ENCODE assay signal across 8 cellular contexts in genomic region chr3:48186993-48187578, GRCh38. TPM values are rescaled to one million over a fixed set of nuclear protein-coding genes. Genes with fewer than 3 reads are reported as not detected.
DNase-seq lines count a peak whose midpoint lies in the region; ATAC-seq and TF ChIP-seq lines count a peak whose summit lies in the region.

No MANE protein-coding gene starts in this region.

- no peak for DNase-seq in heart left ventricle
- no peak for DNase-seq in left cardiac atrium
- no peak for DNase-seq in astrocyte of the cerebellum (ENCODE audit: low read depth)
- no peak for DNase-seq in lower lobe of right lung
- no peak for DNase-seq in vagina (ENCODE audit: extremely low spot score in 2 of 2)
- no peak for DNase-seq in GM19238 (ENCODE audit: insufficient read length, low spot score)

- H3K4me3 ChIP-seq in heart left ventricle (peak overlapping the region; percentile 54 to 86 (median 72)), astrocyte of the cerebellum (ENCODE audit: low read depth, low read length) (peak overlapping the region; percentile 79), lower lobe of right lung (peak overlapping the region; percentile 96), vagina (peak overlapping the region; percentile 64 to 67)

- ATAC-seq in heart left ventricle (no peak), left cardiac atrium (no peak), lower lobe of right lung (no peak), GM19463 (IDR thresholded peaks at IDR 0.05; ENCODE audit: unreplicated experiment) (no peak), GM19351 (IDR thresholded peaks at IDR 0.05; ENCODE audit: unreplicated experiment) (no peak)

- intact Hi-C loops in heart left ventricle (cut with DNase I) (no loop called here), left cardiac atrium (cut with DNase I) (no loop called here), lower lobe of right lung (cut with DNase I) (no loop called here), vagina (cut with DNase I) (no loop called here)

- in situ Hi-C loops in astrocyte of the cerebellum (cut with HindIII; ENCODE audit: low sequenced_read_pairs) = no loop called here

- 21 to 31% (median 24%) methylated on average over 14 of the region's 14 CpGs for WGBS in heart left ventricle, 4 donors

- H3K27ac ChIP-seq in heart left ventricle = peak overlapping the region in 2 of 12 donors; percentile 46 to 71
- H3K27ac ChIP-seq in lower lobe of right lung = no peak overlapping the region
- H3K27ac ChIP-seq in vagina = peak overlapping the region; percentile 53

- TF ChIP-seq CTCF in heart left ventricle (IDR thresholded peaks at IDR 0.05) = no peak
- no peak for TF ChIP-seq CTCF in astrocyte of the cerebellum (IDR thresholded peaks at IDR 0.05; ENCODE audit: low read depth, low read length, missing control alignments)
- TF ChIP-seq CTCF in lower lobe of right lung (IDR thresholded peaks at IDR 0.05) = no peak
- no peak for TF ChIP-seq CTCF in vagina (IDR thresholded peaks at IDR 0.05)

- H3K4me1 ChIP-seq in heart left ventricle (peaks cover 0 to 15% (median 9%) of the 10 kb centered on the region in 12 donors), lower lobe of right lung (peaks cover 14% of the 10 kb centered on the region), vagina (peaks cover 18% of the 10 kb centered on the region)

- H3K9me3 ChIP-seq in heart left ventricle (no peaks in the 10 kb centered on the region), lower lobe of right lung (no peaks in the 10 kb centered on the region), vagina (no peaks in the 10 kb centered on the region)

- H3K27me3 ChIP-seq in heart left ventricle (no peaks in the 10 kb centered on the region), lower lobe of right lung (ENCODE audit: low read depth) (no peaks in the 10 kb centered on the region), vagina (no peaks in the 10 kb centered on the region)

- peaks cover 0 to 6% (median 0%) of the 10 kb centered on the region in 9 donors for H3K36me3 ChIP-seq in heart left ventricle
- H3K36me3 ChIP-seq in lower lobe of right lung = no peaks in the 10 kb centered on the region
- H3K36me3 ChIP-seq in vagina = no peaks in the 10 kb centered on the region

- TF ChIP-seq POLR2A in heart left ventricle (IDR thresholded peaks at IDR 0.05) (no peak), vagina (IDR thresholded peaks at IDR 0.05) (no peak)

RNA-seq across cellular contexts. Expression of gene CDC25A, which starts 1.1 kb away (rescaled TPM):
- total RNA-seq in heart left ventricle (1 to 10 TPM in 5 of 9 donors, under 1 TPM in 4; 0.49 to 3.6 (median 1.1) TPM), left cardiac atrium (under 1 TPM; 0.65 to 0.94 TPM), lower lobe of right lung (0.83 TPM), vagina (8.8 TPM)
- under 1 TPM; 0.42 to 0.57 TPM for polyA plus RNA-seq in heart left ventricle

RNA-seq across cellular contexts. Expression of gene CAMP, which starts 36.2 kb away (rescaled TPM):
- total RNA-seq in heart left ventricle (1 to 10 TPM in 1 of 9 donors, under 1 TPM in 1, not detected in 7; 0.48 to 3.0 TPM), left cardiac atrium (1 to 10 TPM in 1 of 2 donors, under 1 TPM in 1; 0.34 to 2.6 TPM), lower lobe of right lung (2.3 TPM), vagina (not detected)
- polyA plus RNA-seq in heart left ventricle = 1 to 10 TPM in 1 of 2 donors, under 1 TPM in 1; 0.76 to 1.2 TPM

RNA-seq across cellular contexts. Expression of gene ZNF589, which starts 53.8 kb away (rescaled TPM):
- total RNA-seq in heart left ventricle (1 to 10 TPM; 2.7 to 7.5 (median 4.8) TPM), left cardiac atrium (1 to 10 TPM; 8.2 to 9.2 TPM), lower lobe of right lung (23.8 TPM), vagina (12.3 TPM)
- polyA plus RNA-seq in heart left ventricle = 1 to 10 TPM; 3.0 to 3.9 TPM
